ENCODE assay signal across 1 cellular context in the genomic region with DNA sequence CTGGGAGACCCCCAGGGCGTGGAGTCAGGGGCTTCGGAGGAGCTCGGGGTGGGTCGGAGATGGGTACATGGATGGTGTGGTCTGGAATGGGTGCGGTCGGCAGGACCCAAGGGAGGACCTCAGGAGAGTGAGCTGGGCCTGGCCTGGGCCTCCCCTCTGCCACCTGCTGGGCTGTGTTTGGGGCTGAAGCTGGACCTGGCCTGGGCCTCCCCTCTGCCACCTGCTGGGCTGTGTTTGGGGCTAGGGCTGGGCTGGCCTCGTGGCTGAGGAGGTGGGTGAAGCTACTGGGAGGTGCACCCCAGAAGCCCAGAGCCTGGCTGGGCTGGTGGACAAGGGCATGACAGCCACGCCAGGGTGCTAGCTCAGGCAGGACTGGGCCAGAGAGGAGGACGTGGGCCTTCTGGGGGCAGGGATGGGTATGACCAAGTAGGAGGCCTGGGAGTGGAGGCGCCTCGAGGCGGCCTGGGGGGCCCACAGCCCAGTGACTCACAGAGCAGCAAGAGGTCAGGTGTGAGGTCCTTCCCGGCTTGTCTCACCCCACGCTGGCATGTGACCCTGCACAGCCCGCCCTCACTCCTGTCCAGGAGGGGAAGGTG.
TF ChIP-seq lines count a peak whose summit lies in the region.

No MANE protein-coding gene starts in this region.

TF ChIP-seq in HEK293, 187 proteins besides CTCF, POLR2A, EP300 and RAD21 (continued from another document and continues in another):
- TF ChIP-seq ZNF394 (tag by site-specific recombination; IDR thresholded peaks at IDR 0.05; ENCODE audit: borderline replicate concordance) (no peak), ZNF558 (tag by site-specific recombination; IDR thresholded peaks at IDR 0.05) (no peak), ZNF16 (tag by site-specific recombination; IDR thresholded peaks at IDR 0.05; ENCODE audit: low read depth) (no peak), ZNF785 (tag by site-specific recombination; IDR thresholded peaks at IDR 0.05) (no peak), ZNF544 (tag by site-specific recombination; IDR thresholded peaks at IDR 0.05) (no peak), ZNF248 (tag by site-specific recombination; IDR thresholded peaks at IDR 0.05) (no peak), ZNF473 (tag by site-specific recombination; IDR thresholded peaks at IDR 0.05) (no peak), ZNF664 (tag by site-specific recombination; IDR thresholded peaks at IDR 0.05) (no peak), ZBTB1 (tag by site-specific recombination; IDR thresholded peaks at IDR 0.05) (no peak), ZNF354C (tag by site-specific recombination; IDR thresholded peaks at IDR 0.05; ENCODE audit: borderline replicate concordance, low read depth) (no peak), ZNF324 (tag by site-specific recombination; IDR thresholded peaks at IDR 0.05) (no peak), ZBTB8A (tag by site-specific recombination; IDR thresholded peaks at IDR 0.05) (peak; percentile 59), ZNF350 (tag by site-specific recombination; IDR thresholded peaks at IDR 0.05) (no peak), REPIN1 (tag by site-specific recombination; IDR thresholded peaks at IDR 0.05; ENCODE audit: low read depth) (no peak), ZNF140 (tag by site-specific recombination; IDR thresholded peaks at IDR 0.05) (no peak), ZNF596 (tag by site-specific recombination; IDR thresholded peaks at IDR 0.05) (no peak), ZNF776 (tag by site-specific recombination; IDR thresholded peaks at IDR 0.05; ENCODE audit: borderline replicate concordance) (no peak), ZNF571 (tag by site-specific recombination; IDR thresholded peaks at IDR 0.05) (no peak), ZNF223 (tag by site-specific recombination; IDR thresholded peaks at IDR 0.05) (0 out of 2 replicates have a peak, but pooled peaks have one; percentile 14), ZNF335 (tag by site-specific recombination; conservative IDR thresholded peaks at IDR 0.05) (no peak), KLF8 (tag by site-specific recombination; IDR thresholded peaks at IDR 0.05) (peak; percentile 77), ZFP69B (tag by site-specific recombination; IDR thresholded peaks at IDR 0.05) (peak; percentile 91), KLF1 (tag by site-specific recombination; IDR thresholded peaks at IDR 0.05) (peak; percentile 77), ZNF629 (tag by site-specific recombination; IDR thresholded peaks at IDR 0.05) (no peak), ZNF202 (tag by site-specific recombination; IDR thresholded peaks at IDR 0.05; ENCODE audit: borderline replicate concordance) (no peak), ZNF292 (tag by site-specific recombination; IDR thresholded peaks at IDR 0.05; ENCODE audit: borderline replicate concordance, low read depth) (no peak), OSR2 (tag by site-specific recombination; IDR thresholded peaks at IDR 0.05) (no peak), ZNF266 (tag by site-specific recombination; IDR thresholded peaks at IDR 0.05; ENCODE audit: low read depth) (no peak), ZNF112 (tag by site-specific recombination; IDR thresholded peaks at IDR 0.05) (no peak), ZNF701 (tag by site-specific recombination; IDR thresholded peaks at IDR 0.05) (no peak), TRIM28 (IDR thresholded peaks at IDR 0.05; ENCODE audit: borderline replicate concordance, low read length) (no peak), MYNN (tag by site-specific recombination; IDR thresholded peaks at IDR 0.05; ENCODE audit: borderline replicate concordance) (no peak), ZNF600 (tag by site-specific recombination; IDR thresholded peaks at IDR 0.05) (peak; percentile 84), ZNF561 (tag by site-specific recombination; IDR thresholded peaks at IDR 0.05; ENCODE audit: borderline replicate concordance) (no peak), BCL11A (tag by site-specific recombination; IDR thresholded peaks at IDR 0.05; ENCODE audit: low read depth) (peak; percentile 62), ZNF184 (tag by site-specific recombination; IDR thresholded peaks at IDR 0.05) (no peak), ZNF658 (tag by site-specific recombination; IDR thresholded peaks at IDR 0.05) (no peak)
- TF ChIP-seq, protein P1, sequence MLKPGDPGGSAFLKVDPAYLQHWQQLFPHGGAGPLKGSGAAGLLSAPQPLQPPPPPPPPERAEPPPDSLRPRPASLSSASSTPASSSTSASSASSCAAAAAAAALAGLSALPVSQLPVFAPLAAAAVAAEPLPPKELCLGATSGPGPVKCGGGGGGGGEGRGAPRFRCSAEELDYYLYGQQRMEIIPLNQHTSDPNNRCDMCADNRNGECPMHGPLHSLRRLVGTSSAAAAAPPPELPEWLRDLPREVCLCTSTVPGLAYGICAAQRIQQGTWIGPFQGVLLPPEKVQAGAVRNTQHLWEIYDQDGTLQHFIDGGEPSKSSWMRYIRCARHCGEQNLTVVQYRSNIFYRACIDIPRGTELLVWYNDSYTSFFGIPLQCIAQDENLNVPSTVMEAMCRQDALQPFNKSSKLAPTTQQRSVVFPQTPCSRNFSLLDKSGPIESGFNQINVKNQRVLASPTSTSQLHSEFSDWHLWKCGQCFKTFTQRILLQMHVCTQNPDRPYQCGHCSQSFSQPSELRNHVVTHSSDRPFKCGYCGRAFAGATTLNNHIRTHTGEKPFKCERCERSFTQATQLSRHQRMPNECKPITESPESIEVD (tag by site-specific recombination; IDR thresholded peaks at IDR 0.05) = no peak
- TF ChIP-seq, protein P2, sequence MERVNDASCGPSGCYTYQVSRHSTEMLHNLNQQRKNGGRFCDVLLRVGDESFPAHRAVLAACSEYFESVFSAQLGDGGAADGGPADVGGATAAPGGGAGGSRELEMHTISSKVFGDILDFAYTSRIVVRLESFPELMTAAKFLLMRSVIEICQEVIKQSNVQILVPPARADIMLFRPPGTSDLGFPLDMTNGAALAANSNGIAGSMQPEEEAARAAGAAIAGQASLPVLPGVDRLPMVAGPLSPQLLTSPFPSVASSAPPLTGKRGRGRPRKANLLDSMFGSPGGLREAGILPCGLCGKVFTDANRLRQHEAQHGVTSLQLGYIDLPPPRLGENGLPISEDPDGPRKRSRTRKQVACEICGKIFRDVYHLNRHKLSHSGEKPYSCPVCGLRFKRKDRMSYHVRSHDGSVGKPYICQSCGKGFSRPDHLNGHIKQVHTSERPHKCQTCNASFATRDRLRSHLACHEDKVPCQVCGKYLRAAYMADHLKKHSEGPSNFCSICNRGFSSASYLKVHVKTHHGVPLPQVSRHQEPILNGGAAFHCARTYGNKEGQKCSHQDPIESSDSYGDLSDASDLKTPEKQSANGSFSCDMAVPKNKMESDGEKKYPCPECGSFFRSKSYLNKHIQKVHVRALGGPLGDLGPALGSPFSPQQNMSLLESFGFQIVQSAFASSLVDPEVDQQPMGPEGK (tag by site-specific recombination; IDR thresholded peaks at IDR 0.05) = peak; percentile 73
- TF ChIP-seq, protein P3, sequence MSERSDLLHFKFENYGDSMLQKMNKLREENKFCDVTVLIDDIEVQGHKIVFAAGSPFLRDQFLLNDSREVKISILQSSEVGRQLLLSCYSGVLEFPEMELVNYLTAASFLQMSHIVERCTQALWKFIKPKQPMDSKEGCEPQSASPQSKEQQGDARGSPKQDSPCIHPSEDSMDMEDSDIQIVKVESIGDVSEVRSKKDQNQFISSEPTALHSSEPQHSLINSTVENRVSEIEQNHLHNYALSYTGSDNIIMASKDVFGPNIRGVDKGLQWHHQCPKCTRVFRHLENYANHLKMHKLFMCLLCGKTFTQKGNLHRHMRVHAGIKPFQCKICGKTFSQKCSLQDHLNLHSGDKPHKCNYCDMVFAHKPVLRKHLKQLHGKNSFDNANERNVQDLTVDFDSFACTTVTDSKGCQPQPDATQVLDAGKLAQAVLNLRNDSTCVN (tag by site-specific recombination; optimal IDR thresholded peaks at IDR 0.05) = no peak
- TF ChIP-seq, protein P4, sequence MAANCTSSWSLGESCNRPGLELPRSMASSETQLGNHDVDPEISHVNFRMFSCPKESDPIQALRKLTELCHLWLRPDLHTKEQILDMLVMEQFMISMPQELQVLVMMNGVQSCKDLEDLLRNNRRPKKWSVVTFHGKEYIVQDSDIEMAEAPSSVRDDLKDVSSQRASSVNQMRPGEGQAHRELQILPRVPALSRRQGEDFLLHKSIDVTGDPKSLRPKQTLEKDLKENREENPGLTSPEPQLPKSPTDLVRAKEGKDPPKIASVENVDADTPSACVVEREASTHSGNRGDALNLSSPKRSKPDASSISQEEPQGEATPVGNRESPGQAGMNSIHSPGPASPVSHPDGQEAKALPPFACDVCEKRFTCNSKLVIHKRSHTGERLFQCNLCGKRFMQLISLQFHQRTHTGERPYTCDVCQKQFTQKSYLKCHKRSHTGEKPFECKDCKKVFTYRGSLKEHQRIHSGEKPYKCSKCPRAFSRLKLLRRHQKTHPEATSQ (tag by site-specific recombination; IDR thresholded peaks at IDR 0.05) = no peak
- TF ChIP-seq, protein P5, sequence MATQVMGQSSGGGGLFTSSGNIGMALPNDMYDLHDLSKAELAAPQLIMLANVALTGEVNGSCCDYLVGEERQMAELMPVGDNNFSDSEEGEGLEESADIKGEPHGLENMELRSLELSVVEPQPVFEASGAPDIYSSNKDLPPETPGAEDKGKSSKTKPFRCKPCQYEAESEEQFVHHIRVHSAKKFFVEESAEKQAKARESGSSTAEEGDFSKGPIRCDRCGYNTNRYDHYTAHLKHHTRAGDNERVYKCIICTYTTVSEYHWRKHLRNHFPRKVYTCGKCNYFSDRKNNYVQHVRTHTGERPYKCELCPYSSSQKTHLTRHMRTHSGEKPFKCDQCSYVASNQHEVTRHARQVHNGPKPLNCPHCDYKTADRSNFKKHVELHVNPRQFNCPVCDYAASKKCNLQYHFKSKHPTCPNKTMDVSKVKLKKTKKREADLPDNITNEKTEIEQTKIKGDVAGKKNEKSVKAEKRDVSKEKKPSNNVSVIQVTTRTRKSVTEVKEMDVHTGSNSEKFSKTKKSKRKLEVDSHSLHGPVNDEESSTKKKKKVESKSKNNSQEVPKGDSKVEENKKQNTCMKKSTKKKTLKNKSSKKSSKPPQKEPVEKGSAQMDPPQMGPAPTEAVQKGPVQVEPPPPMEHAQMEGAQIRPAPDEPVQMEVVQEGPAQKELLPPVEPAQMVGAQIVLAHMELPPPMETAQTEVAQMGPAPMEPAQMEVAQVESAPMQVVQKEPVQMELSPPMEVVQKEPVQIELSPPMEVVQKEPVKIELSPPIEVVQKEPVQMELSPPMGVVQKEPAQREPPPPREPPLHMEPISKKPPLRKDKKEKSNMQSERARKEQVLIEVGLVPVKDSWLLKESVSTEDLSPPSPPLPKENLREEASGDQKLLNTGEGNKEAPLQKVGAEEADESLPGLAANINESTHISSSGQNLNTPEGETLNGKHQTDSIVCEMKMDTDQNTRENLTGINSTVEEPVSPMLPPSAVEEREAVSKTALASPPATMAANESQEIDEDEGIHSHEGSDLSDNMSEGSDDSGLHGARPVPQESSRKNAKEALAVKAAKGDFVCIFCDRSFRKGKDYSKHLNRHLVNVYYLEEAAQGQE (tag by site-specific recombination; IDR thresholded peaks at IDR 0.05) = no peak
- TF ChIP-seq, protein P6, sequence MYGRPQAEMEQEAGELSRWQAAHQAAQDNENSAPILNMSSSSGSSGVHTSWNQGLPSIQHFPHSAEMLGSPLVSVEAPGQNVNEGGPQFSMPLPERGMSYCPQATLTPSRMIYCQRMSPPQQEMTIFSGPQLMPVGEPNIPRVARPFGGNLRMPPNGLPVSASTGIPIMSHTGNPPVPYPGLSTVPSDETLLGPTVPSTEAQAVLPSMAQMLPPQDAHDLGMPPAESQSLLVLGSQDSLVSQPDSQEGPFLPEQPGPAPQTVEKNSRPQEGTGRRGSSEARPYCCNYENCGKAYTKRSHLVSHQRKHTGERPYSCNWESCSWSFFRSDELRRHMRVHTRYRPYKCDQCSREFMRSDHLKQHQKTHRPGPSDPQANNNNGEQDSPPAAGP (tag by site-specific recombination; IDR thresholded peaks at IDR 0.05) = peak; percentile 79
- TF ChIP-seq, protein P7, sequence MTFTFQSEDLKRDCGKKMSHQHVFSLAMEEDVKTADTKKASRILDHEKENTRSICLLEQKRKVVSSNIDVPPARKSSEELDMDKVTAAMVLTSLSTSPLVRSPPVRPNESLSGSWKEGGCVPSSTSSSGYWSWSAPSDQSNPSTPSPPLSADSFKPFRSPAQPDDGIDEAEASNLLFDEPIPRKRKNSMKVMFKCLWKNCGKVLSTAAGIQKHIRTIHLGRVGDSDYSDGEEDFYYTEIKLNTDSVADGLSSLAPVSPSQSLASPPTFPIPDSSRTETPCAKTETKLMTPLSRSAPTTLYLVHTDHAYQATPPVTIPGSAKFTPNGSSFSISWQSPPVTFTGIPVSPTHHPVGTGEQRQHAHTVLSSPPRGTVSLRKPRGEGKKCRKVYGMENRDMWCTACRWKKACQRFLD (tag by site-specific recombination; IDR thresholded peaks at IDR 0.05) = no peak
- TF ChIP-seq, protein P8, sequence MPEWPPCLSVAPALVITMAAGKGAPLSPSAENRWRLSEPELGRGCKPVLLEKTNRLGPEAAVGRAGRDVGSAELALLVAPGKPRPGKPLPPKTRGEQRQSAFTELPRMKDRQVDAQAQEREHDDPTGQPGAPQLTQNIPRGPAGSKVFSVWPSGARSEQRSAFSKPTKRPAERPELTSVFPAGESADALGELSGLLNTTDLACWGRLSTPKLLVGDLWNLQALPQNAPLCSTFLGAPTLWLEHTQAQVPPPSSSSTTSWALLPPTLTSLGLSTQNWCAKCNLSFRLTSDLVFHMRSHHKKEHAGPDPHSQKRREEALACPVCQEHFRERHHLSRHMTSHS (tag by site-specific recombination; IDR thresholded peaks at IDR 0.05) = no peak
- TF ChIP-seq, protein P9, sequence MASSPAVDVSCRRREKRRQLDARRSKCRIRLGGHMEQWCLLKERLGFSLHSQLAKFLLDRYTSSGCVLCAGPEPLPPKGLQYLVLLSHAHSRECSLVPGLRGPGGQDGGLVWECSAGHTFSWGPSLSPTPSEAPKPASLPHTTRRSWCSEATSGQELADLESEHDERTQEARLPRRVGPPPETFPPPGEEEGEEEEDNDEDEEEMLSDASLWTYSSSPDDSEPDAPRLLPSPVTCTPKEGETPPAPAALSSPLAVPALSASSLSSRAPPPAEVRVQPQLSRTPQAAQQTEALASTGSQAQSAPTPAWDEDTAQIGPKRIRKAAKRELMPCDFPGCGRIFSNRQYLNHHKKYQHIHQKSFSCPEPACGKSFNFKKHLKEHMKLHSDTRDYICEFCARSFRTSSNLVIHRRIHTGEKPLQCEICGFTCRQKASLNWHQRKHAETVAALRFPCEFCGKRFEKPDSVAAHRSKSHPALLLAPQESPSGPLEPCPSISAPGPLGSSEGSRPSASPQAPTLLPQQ (tag by site-specific recombination; IDR thresholded peaks at IDR 0.05) = peak; percentile 82
